ENCODE assay signal across 27 cellular contexts in genomic region chr6:161379828-161380598, GRCh38.
DNase-seq lines count a peak whose midpoint lies in the region; ATAC-seq and TF ChIP-seq lines count a peak whose summit lies in the region.
"Had no signal": no experiment of that assay in that cellular context is flagged by ENCODE, and none has a peak within 500 bp of the region (broad histone marks: within the 10 kb centered on the region; RNA-seq: fewer than 3 reads in every experiment).

No MANE protein-coding gene starts in this region.

- no peak overlapping the region for H3K4me2 ChIP-seq in hepatocyte

- H3K36me3 ChIP-seq in hepatocyte (replicated peaks; ENCODE audit: insufficient read depth, low read depth): no peaks in the 10 kb centered on the region
- no peaks in the 10 kb centered on the region for H3K36me3 ChIP-seq in gastrocnemius medialis
- H3K36me3 ChIP-seq: ascending aorta had no signal

- WGBS in hepatocyte (ENCODE audit: low lambda C conversion rate, missing lambda C conversion rate): 59% methylated on average over 9 of the region's 9 CpGs

- H3K9me3 ChIP-seq in hepatocyte (ENCODE audit: low read depth): no peaks in the 10 kb centered on the region
- H3K9me3 ChIP-seq in gastrocnemius medialis: no peaks in the 10 kb centered on the region
- H3K9me3 ChIP-seq: ascending aorta, gastroesophageal sphincter, psoas muscle had no signal

- H3K27ac Mint-ChIP-seq in progenitor cell of endocrine pancreas: no peak overlapping the region
- H3K27ac Mint-ChIP-seq: activated CD4-positive, alpha-beta memory T cell treated with anti-CD3 and anti-CD28 coated beads for 36 hours; activated naive CD4-positive, alpha-beta T cell treated with anti-CD3 and anti-CD28 coated beads, Interleukin-2, amount 50 U/mL, for 72 hours; activated T-helper 17 cell treated with anti-CD3 and anti-CD28 coated beads, Interleukin-2, amount 50 U/mL, for 72 hours; H9; memory B cell had no signal

- in situ Hi-C loops in gastrocnemius medialis (cut with MboI; ENCODE audit: low sequenced_read_pairs in 4 of 4): no loop called here

- ATAC-seq in left cardiac atrium (peak in 1 of 2 donors; percentile 21), HG02642 (IDR thresholded peaks at IDR 0.05; ENCODE audit: poor library complexity, unreplicated experiment) (no peak), gastrocnemius medialis (no peak)
- ATAC-seq: activated CD4-positive, CD25-positive, alpha-beta regulatory T cell treated with anti-CD3 and anti-CD28 coated beads, Interleukin-2, amount 50 U/mL, for 24 hours; activated naive CD4-positive, alpha-beta T cell treated with anti-CD3 and anti-CD28 coated beads, Interleukin-2, amount 50 U/mL, for 72 hours; activated T-helper 17 cell treated with anti-CD3 and anti-CD28 coated beads, Interleukin-2, amount 50 U/mL, for 72 hours; gastroesophageal sphincter; GM12878; psoas muscle had no signal

- H3K79me2 ChIP-seq in hepatocyte: no peaks in the 10 kb centered on the region

- H2AFZ ChIP-seq in hepatocyte: no peak overlapping the region

- no peak for TF ChIP-seq POLR2A in gastrocnemius medialis (IDR thresholded peaks at IDR 0.05)

- H3K27ac ChIP-seq in hepatocyte (no peak overlapping the region), gastrocnemius medialis (no peak overlapping the region)
- H3K27ac ChIP-seq: ascending aorta, dorsolateral prefrontal cortex, gastroesophageal sphincter, psoas muscle had no signal

- H4K20me1 ChIP-seq in hepatocyte (ENCODE audit: insufficient read depth, poor library complexity, severe bottlenecking): no peaks in the 10 kb centered on the region

- H3K4me3 ChIP-seq in hepatocyte: no peak overlapping the region
- H3K4me3 ChIP-seq in gastrocnemius medialis: no peak overlapping the region
- H3K4me3 ChIP-seq: ascending aorta, dorsolateral prefrontal cortex, gastroesophageal sphincter, GM12878, psoas muscle had no signal

- no peaks in the 10 kb centered on the region for H3K9me2 ChIP-seq in hepatocyte (replicated peaks; ENCODE audit: insufficient read depth)

- peak; percentile 42 for DNase-seq in left cardiac atrium
- DNase-seq in cardiac septum (ENCODE audit: low spot score): no peak
- peak; percentile 84 for DNase-seq in amniotic epithelial cell (ENCODE audit: low read depth)
- DNase-seq in hepatocyte (ENCODE audit: low spot score): peak; percentile 37
- no peak for DNase-seq in progenitor cell of endocrine pancreas (ENCODE audit: low spot score, unreplicated experiment)
- DNase-seq in NCI-H187 (lab: John Stamatoyannopoulos, UW): no peak
- no peak for DNase-seq in gastrocnemius medialis
- DNase-seq: activated CD4-positive, alpha-beta memory T cell treated with anti-CD3 and anti-CD28 coated beads for 36 hours; activated CD8-positive, alpha-beta memory T cell treated with anti-CD3 and anti-CD28 coated beads, Interleukin-2, amount 50 U/mL, for 48 hours; DMS79; dorsolateral prefrontal cortex; H9; NCI-H1092 treated with DMSO at 0.1 percent for 48 hours; NCI-H1930; NCI-H69; psoas muscle; RPMI8226; T1000 had no signal

- H3K36me3 Mint-ChIP-seq in progenitor cell of endocrine pancreas (ENCODE audit: insufficient read depth): no peaks in the 10 kb centered on the region
- H3K36me3 Mint-ChIP-seq: activated CD4-positive, alpha-beta memory T cell treated with anti-CD3 and anti-CD28 coated beads for 36 hours; activated naive CD4-positive, alpha-beta T cell treated with anti-CD3 and anti-CD28 coated beads, Interleukin-2, amount 50 U/mL, for 72 hours; memory B cell had no signal

- peaks cover 12% of the 10 kb centered on the region for H3K27me3 Mint-ChIP-seq in progenitor cell of endocrine pancreas
- H3K27me3 Mint-ChIP-seq: activated CD4-positive, alpha-beta memory T cell treated with anti-CD3 and anti-CD28 coated beads for 36 hours; activated T-helper 17 cell treated with anti-CD3 and anti-CD28 coated beads, Interleukin-2, amount 50 U/mL, for 72 hours; central memory CD8-positive, alpha-beta T cell; memory B cell had no signal

- H3K4me1 Mint-ChIP-seq in progenitor cell of endocrine pancreas (ENCODE audit: low read depth): peaks cover 9% of the 10 kb centered on the region
- H3K4me1 Mint-ChIP-seq: activated T-helper 17 cell treated with anti-CD3 and anti-CD28 coated beads, Interleukin-2, amount 50 U/mL, for 72 hours; central memory CD8-positive, alpha-beta T cell; memory B cell had no signal

- H3K4me1 ChIP-seq in hepatocyte (ENCODE audit: insufficient read depth) (peaks cover 5% of the 10 kb centered on the region), gastrocnemius medialis (peaks cover 0 to 7% of the 10 kb centered on the region in 2 donors)
- H3K4me1 ChIP-seq: ascending aorta, gastroesophageal sphincter had no signal

- H3K4me3 Mint-ChIP-seq in progenitor cell of endocrine pancreas (ENCODE audit: low read depth): no peak overlapping the region
- H3K4me3 Mint-ChIP-seq: activated CD4-positive, alpha-beta memory T cell treated with anti-CD3 and anti-CD28 coated beads for 36 hours; activated T-helper 17 cell treated with anti-CD3 and anti-CD28 coated beads, Interleukin-2, amount 50 U/mL, for 72 hours; central memory CD8-positive, alpha-beta T cell; H9; memory B cell had no signal

- TF ChIP-seq CTCF in hepatocyte (IDR thresholded peaks at IDR 0.05; ENCODE audit: poor library complexity): no peak
- TF ChIP-seq CTCF in progenitor cell of endocrine pancreas (IDR thresholded peaks at IDR 0.05; ENCODE audit: unreplicated experiment): no peak
- no peak for TF ChIP-seq CTCF in gastrocnemius medialis (IDR thresholded peaks at IDR 0.05 in 4 of 5, conservative IDR thresholded peaks at IDR 0.05 in 1 of 5)

- intact Hi-C loops in left cardiac atrium (cut with DNase I): loop anchor here (10.0 kb wide), 2 partner anchors 225 to 455 kb away; no protein-coding TSS in a partner anchor
- intact Hi-C loops in cardiac septum (cut with DNase I): loop anchor here (10.0 kb wide), 1 partner anchor 275 kb away; no protein-coding TSS in a partner anchor
- intact Hi-C loops in gastrocnemius medialis (cut with DNase I; ENCODE audit: low total_unique reads): no loop called here

- no peaks in the 10 kb centered on the region for H3K9me3 Mint-ChIP-seq in progenitor cell of endocrine pancreas (ENCODE audit: low read depth)
- H3K9me3 Mint-ChIP-seq: activated CD4-positive, alpha-beta memory T cell treated with anti-CD3 and anti-CD28 coated beads for 36 hours; activated naive CD4-positive, alpha-beta T cell treated with anti-CD3 and anti-CD28 coated beads, Interleukin-2, amount 50 U/mL, for 72 hours; activated T-helper 17 cell treated with anti-CD3 and anti-CD28 coated beads, Interleukin-2, amount 50 U/mL, for 72 hours; central memory CD8-positive, alpha-beta T cell; H9; memory B cell had no signal

- no peaks in the 10 kb centered on the region for H3K27me3 ChIP-seq in hepatocyte
- no peaks in the 10 kb centered on the region for H3K27me3 ChIP-seq in gastrocnemius medialis
- H3K27me3 ChIP-seq: ascending aorta, dorsolateral prefrontal cortex, gastroesophageal sphincter had no signal

Comparison
In these comparisons a context has a peak if more than half of its experiments do, and no peak if none do; other contexts are left out.
1. DNase-seq: peak in left cardiac atrium (single experiment), amniotic epithelial cell (single experiment) and hepatocyte (single experiment); none in cardiac septum (single experiment), progenitor cell of endocrine pancreas (single experiment), NCI-H187 (0 of 2) and gastrocnemius medialis (0 of 2).